1 cellular context compared by ENCODE assay signal in the genomic region with DNA sequence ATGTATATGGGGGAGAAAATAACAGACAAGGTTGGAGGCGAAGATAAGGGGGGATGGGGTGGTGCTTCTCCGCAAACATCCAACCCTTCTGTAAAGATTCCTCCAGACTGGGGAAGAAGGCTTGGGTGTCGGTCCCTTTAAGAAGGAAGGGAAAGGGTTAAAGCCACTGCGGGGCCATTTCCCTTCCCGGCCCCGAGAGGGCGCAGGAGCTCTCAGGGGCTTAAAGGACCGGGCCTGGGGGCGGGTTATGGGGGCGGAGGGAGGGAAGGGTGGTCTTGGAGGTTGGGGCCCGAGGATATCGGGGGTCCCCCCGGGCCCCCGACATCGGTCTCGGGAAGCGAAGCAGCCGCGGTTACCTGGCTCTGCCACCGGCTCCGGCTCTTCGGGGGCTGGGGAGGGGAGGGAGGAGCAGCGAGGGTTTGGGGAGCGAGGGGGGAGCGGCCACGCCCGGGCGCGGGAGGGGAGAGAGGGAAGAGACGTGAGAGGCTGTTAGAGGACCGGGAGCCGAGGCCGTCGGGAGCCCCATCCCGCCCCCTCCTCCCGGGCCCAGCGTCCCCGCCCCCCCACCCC.
TF ChIP-seq lines count a peak whose summit lies in the region.

No MANE protein-coding gene starts in this region.

TF ChIP-seq in A549, 52 proteins besides CTCF, POLR2A, EP300 and RAD21:
- no peak for TF ChIP-seq KDM5A (IDR thresholded peaks at IDR 0.05)
- no peak for TF ChIP-seq RARB (CRISPR knock-in tag; IDR thresholded peaks at IDR 0.05)
- TF ChIP-seq, protein P1, sequence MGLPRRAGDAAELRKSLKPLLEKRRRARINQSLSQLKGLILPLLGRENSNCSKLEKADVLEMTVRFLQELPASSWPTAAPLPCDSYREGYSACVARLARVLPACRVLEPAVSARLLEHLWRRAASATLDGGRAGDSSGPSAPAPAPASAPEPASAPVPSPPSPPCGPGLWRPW (IDR thresholded peaks at IDR 0.05), result no peak
- TF ChIP-seq RNF2 (IDR thresholded peaks at IDR 0.05; ENCODE audit: borderline replicate concordance, low read depth), result no peak
- TF ChIP-seq ZFP36 (IDR thresholded peaks at IDR 0.05; ENCODE audit: borderline replicate concordance, partially characterized antibody), result no peak
- TF ChIP-seq NFE2L2 (conservative IDR thresholded peaks at IDR 0.05; ENCODE audit: low read length), result no peak
- TF ChIP-seq, protein P2, sequence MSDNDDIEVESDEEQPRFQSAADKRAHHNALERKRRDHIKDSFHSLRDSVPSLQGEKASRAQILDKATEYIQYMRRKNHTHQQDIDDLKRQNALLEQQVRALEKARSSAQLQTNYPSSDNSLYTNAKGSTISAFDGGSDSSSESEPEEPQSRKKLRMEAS (IDR thresholded peaks at IDR 0.05), result peak; percentile 82
- no peak for TF ChIP-seq EHMT2 (IDR thresholded peaks at IDR 0.05; ENCODE audit: low read depth)
- TF ChIP-seq, protein P3, sequence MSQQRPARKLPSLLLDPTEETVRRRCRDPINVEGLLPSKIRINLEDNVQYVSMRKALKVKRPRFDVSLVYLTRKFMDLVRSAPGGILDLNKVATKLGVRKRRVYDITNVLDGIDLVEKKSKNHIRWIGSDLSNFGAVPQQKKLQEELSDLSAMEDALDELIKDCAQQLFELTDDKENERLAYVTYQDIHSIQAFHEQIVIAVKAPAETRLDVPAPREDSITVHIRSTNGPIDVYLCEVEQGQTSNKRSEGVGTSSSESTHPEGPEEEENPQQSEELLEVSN (IDR thresholded peaks at IDR 0.05; ENCODE audit: borderline replicate concordance, low read depth), result 0 out of 2 replicates have a peak, but pooled peaks have one; percentile 69
- no peak for TF ChIP-seq RFX5 (IDR thresholded peaks at IDR 0.05)
- TF ChIP-seq CHD4 (IDR thresholded peaks at IDR 0.05; ENCODE audit: borderline replicate concordance), result no peak
- TF ChIP-seq, protein P4, sequence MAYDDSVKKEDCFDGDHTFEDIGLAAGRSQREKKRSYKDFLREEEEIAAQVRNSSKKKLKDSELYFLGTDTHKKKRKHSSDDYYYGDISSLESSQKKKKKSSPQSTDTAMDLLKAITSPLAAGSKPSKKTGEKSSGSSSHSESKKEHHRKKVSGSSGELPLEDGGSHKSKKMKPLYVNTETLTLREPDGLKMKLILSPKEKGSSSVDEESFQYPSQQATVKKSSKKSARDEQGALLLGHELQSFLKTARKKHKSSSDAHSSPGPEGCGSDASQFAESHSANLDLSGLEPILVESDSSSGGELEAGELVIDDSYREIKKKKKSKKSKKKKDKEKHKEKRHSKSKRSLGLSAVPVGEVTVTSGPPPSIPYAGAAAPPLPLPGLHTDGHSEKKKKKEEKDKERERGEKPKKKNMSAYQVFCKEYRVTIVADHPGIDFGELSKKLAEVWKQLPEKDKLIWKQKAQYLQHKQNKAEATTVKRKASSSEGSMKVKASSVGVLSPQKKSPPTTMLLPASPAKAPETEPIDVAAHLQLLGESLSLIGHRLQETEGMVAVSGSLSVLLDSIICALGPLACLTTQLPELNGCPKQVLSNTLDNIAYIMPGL (CRISPR knock-in tag; IDR thresholded peaks at IDR 0.05; ENCODE audit: borderline replicate concordance), result no peak
- no peak for TF ChIP-seq HOXB13 (CRISPR knock-in tag; IDR thresholded peaks at IDR 0.05; ENCODE audit: low read depth)
- peak; percentile 79; the same call in 1 of the 2 replicates for TF ChIP-seq MAZ (IDR thresholded peaks at IDR 0.05; ENCODE audit: borderline replicate concordance, low read depth, low read length)
- TF ChIP-seq FOXS1 (CRISPR knock-in tag; IDR thresholded peaks at IDR 0.05), result no peak; the same call in 1 of the 2 replicates
- no peak for TF ChIP-seq CBX2 (IDR thresholded peaks at IDR 0.05; ENCODE audit: borderline replicate concordance, low read depth)
- no peak for TF ChIP-seq FOSB (CRISPR knock-in tag; IDR thresholded peaks at IDR 0.05)
- no peak for TF ChIP-seq NPAS2 (CRISPR knock-in tag; IDR thresholded peaks at IDR 0.05; ENCODE audit: borderline replicate concordance)
- TF ChIP-seq, protein P5, sequence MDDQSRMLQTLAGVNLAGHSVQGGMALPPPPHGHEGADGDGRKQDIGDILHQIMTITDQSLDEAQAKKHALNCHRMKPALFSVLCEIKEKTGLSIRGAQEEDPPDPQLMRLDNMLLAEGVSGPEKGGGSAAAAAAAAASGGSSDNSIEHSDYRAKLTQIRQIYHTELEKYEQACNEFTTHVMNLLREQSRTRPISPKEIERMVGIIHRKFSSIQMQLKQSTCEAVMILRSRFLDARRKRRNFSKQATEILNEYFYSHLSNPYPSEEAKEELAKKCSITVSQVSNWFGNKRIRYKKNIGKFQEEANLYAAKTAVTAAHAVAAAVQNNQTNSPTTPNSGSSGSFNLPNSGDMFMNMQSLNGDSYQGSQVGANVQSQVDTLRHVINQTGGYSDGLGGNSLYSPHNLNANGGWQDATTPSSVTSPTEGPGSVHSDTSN (IDR thresholded peaks at IDR 0.05), result no peak
- TF ChIP-seq TFCP2L1 (CRISPR knock-in tag; IDR thresholded peaks at IDR 0.05), result 0 out of 2 replicates have a peak, but pooled peaks have one; percentile 50
- TF ChIP-seq KDM1A (IDR thresholded peaks at IDR 0.05; ENCODE audit: low read depth), result no peak
- TF ChIP-seq, protein P6, sequence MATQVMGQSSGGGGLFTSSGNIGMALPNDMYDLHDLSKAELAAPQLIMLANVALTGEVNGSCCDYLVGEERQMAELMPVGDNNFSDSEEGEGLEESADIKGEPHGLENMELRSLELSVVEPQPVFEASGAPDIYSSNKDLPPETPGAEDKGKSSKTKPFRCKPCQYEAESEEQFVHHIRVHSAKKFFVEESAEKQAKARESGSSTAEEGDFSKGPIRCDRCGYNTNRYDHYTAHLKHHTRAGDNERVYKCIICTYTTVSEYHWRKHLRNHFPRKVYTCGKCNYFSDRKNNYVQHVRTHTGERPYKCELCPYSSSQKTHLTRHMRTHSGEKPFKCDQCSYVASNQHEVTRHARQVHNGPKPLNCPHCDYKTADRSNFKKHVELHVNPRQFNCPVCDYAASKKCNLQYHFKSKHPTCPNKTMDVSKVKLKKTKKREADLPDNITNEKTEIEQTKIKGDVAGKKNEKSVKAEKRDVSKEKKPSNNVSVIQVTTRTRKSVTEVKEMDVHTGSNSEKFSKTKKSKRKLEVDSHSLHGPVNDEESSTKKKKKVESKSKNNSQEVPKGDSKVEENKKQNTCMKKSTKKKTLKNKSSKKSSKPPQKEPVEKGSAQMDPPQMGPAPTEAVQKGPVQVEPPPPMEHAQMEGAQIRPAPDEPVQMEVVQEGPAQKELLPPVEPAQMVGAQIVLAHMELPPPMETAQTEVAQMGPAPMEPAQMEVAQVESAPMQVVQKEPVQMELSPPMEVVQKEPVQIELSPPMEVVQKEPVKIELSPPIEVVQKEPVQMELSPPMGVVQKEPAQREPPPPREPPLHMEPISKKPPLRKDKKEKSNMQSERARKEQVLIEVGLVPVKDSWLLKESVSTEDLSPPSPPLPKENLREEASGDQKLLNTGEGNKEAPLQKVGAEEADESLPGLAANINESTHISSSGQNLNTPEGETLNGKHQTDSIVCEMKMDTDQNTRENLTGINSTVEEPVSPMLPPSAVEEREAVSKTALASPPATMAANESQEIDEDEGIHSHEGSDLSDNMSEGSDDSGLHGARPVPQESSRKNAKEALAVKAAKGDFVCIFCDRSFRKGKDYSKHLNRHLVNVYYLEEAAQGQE (IDR thresholded peaks at IDR 0.05), result no peak
- peak; percentile 77 for TF ChIP-seq SMC3 (IDR thresholded peaks at IDR 0.05)
- no peak; a peak in 1 of 5 replicates for TF ChIP-seq JUN (IDR thresholded peaks at IDR 0.05)
- no peak; the same call in 1 of the 2 replicates for TF ChIP-seq PHF8 (IDR thresholded peaks at IDR 0.05; ENCODE audit: borderline replicate concordance, low read depth)
- no peak for TF ChIP-seq JUNB (IDR thresholded peaks at IDR 0.05)
- 0 out of 2 replicates have a peak, but pooled peaks have one; percentile 65 for TF ChIP-seq RCOR1 (IDR thresholded peaks at IDR 0.05; ENCODE audit: low read depth, low read length)
- peak; percentile 41; the same call in 1 of the 2 replicates for TF ChIP-seq HOXB5 (CRISPR knock-in tag; IDR thresholded peaks at IDR 0.05)
- TF ChIP-seq HDAC2 (IDR thresholded peaks at IDR 0.05), result no peak
- TF ChIP-seq, protein P7, sequence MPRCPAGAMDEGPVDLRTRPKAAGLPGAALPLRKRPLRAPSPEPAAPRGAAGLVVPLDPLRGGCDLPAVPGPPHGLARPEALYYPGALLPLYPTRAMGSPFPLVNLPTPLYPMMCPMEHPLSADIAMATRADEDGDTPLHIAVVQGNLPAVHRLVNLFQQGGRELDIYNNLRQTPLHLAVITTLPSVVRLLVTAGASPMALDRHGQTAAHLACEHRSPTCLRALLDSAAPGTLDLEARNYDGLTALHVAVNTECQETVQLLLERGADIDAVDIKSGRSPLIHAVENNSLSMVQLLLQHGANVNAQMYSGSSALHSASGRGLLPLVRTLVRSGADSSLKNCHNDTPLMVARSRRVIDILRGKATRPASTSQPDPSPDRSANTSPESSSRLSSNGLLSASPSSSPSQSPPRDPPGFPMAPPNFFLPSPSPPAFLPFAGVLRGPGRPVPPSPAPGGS (IDR thresholded peaks at IDR 0.05), result no peak
- TF ChIP-seq ZNF302 (CRISPR knock-in tag; IDR thresholded peaks at IDR 0.05), result no peak
- TF ChIP-seq BHLHE40 (IDR thresholded peaks at IDR 0.05; ENCODE audit: low read depth, low read length), result no peak
- TF ChIP-seq ZC3H11A (IDR thresholded peaks at IDR 0.05), result no peak
